Comparison of ENCODE assay signal across 12 cellular contexts in genomic region chr4:159178147-159178541, GRCh38.
A peak's percentile ranks its signal among the peaks of the same experiment; 100 is the strongest.
DNase-seq lines count a peak whose midpoint lies in the region; ATAC-seq and TF ChIP-seq lines count a peak whose summit lies in the region.
"Had no signal": no experiment of that assay in that cellular context is flagged by ENCODE, and none has a peak within 500 bp of the region (broad histone marks: within the 10 kb centered on the region; RNA-seq: fewer than 3 reads in every experiment).

No MANE protein-coding gene starts in this region.

- no peak overlapping the region for H3K9ac ChIP-seq in GM23248

- no peak overlapping the region for H2AFZ ChIP-seq in GM23248

- H3K4me2 ChIP-seq in GM23248 (ENCODE audit: unreplicated experiment), result no peak overlapping the region

- H3K36me3 ChIP-seq in GM06990 (ENCODE audit: control insufficient read depth, insufficient read depth, low read length) (no peaks in the 10 kb centered on the region), GM23248 (ENCODE audit: low read depth) (no peaks in the 10 kb centered on the region), SJCRH30 (no peaks in the 10 kb centered on the region), WERI-Rb-1 (no peaks in the 10 kb centered on the region)
- H3K36me3 ChIP-seq: HAP-1, MG63, thyroid gland had no signal

- no peak for DNase-seq in GM06990 (ENCODE audit: extremely low read depth, insufficient read length)
- peak; percentile 24 for DNase-seq in GM23248
- DNase-seq in NCI-H524 (lab: John Stamatoyannopoulos, UW), result peak; percentile 22 to 72
- DNase-seq in iris pigment epithelial cell (ENCODE audit: low read depth), result peak; percentile 65
- no peak for DNase-seq in SJCRH30
- no peak for DNase-seq in WERI-Rb-1
- DNase-seq in GOT3 (lab: John Stamatoyannopoulos, UW), result no peak
- DNase-seq: MG63, T-helper 2 cell, thyroid gland had no signal

- in situ Hi-C loops in GM23248 (cut with MboI), result no loop called here

- H3F3A ChIP-seq in GM23248 (ENCODE audit: insufficient read depth), result no peaks in the 10 kb centered on the region

- no peaks in the 10 kb centered on the region for H3K9me3 ChIP-seq in GM23248 (ENCODE audit: low read depth)
- H3K9me3 ChIP-seq in SJCRH30 (replicated peaks), result no peaks in the 10 kb centered on the region
- no peaks in the 10 kb centered on the region for H3K9me3 ChIP-seq in WERI-Rb-1 (ENCODE audit: severe bottlenecking)
- H3K9me3 ChIP-seq: HAP-1, MG63, thyroid gland had no signal

- H3K79me2 ChIP-seq in GM23248 (ENCODE audit: insufficient read depth), result peaks cover 85% of the 10 kb centered on the region

- no peak for ATAC-seq in HG03139 (IDR thresholded peaks at IDR 0.05; ENCODE audit: unreplicated experiment)

- no peaks in the 10 kb centered on the region for H4K20me1 ChIP-seq in GM23248 (ENCODE audit: insufficient read depth)

- no peaks in the 10 kb centered on the region for H3K27me3 ChIP-seq in GM06990 (replicated peaks; ENCODE audit: control insufficient read depth, insufficient read depth, low read length)
- H3K27me3 ChIP-seq in GM23248 (replicated peaks; ENCODE audit: insufficient read depth), result no peaks in the 10 kb centered on the region
- no peaks in the 10 kb centered on the region for H3K27me3 ChIP-seq in SJCRH30
- H3K27me3 ChIP-seq in WERI-Rb-1 (ENCODE audit: insufficient read depth, low read depth, severe bottlenecking), result no peaks in the 10 kb centered on the region
- H3K27me3 ChIP-seq: MG63, thyroid gland had no signal

- TF ChIP-seq CTCF in GM06990 (IDR thresholded peaks at IDR 0.05; ENCODE audit: insufficient read depth, low read length, poor library complexity, severe bottlenecking) (no peak), WERI-Rb-1 (IDR thresholded peaks at IDR 0.05; ENCODE audit: low read depth, low read length) (no peak)

- peak overlapping the region; percentile 51 for H3K4me3 ChIP-seq in GM06990 (replicated peaks; ENCODE audit: low read depth, low read length)
- no peak overlapping the region for H3K4me3 ChIP-seq in GM23248
- no peak overlapping the region for H3K4me3 ChIP-seq in SJCRH30
- H3K4me3 ChIP-seq in WERI-Rb-1 (ENCODE audit: low read depth, low read length), result no peak overlapping the region
- H3K4me3 ChIP-seq: HAP-1, MG63, thyroid gland had no signal

- WGBS in GM23248 (ENCODE audit: low coverage in 1 of 2, low lambda C conversion rate in 2 of 2, missing lambda C conversion rate in 2 of 2), 2 experiments, result 91 to 98% methylated on average over 2 of the region's 2 CpGs

- H3K4me1 ChIP-seq in GM23248 (ENCODE audit: insufficient read depth) (peaks cover 30% of the 10 kb centered on the region), SJCRH30 (no peaks in the 10 kb centered on the region)

- no peak overlapping the region for H3K27ac ChIP-seq in GM23248
- H3K27ac ChIP-seq in SJCRH30, result no peak overlapping the region
- no peak overlapping the region for H3K27ac ChIP-seq in WERI-Rb-1
- H3K27ac ChIP-seq: thyroid gland had no signal

- no peaks in the 10 kb centered on the region for H3K9me2 ChIP-seq in GM23248 (ENCODE audit: insufficient read depth)

Comparison
In these comparisons a context has a peak if more than half of its experiments do, and no peak if none do; other contexts are left out.
1. DNase-seq: peak in GM23248 (single experiment), NCI-H524 (2 of 2) and iris pigment epithelial cell (single experiment); none in GM06990 (single experiment), SJCRH30 (0 of 2), WERI-Rb-1 (single experiment) and GOT3 (single experiment).